Comparison of ENCODE assay signal across 18 cellular contexts in genomic region chr4:86152454-86152853, GRCh38.
DNase-seq lines count a peak whose midpoint lies in the region; ATAC-seq and TF ChIP-seq lines count a peak whose summit lies in the region.
"Had no signal": no experiment of that assay in that cellular context is flagged by ENCODE, and none has a peak within 500 bp of the region (broad histone marks: within the 10 kb centered on the region; RNA-seq: fewer than 3 reads in every experiment).

No MANE protein-coding gene starts in this region.

- no peaks in the 10 kb centered on the region for H4K20me1 ChIP-seq in GM23338 (replicated peaks; ENCODE audit: insufficient read depth)
- no peaks in the 10 kb centered on the region for H4K20me1 ChIP-seq in osteoblast (ENCODE audit: insufficient read depth, low read length)

- H3K27me3 ChIP-seq in GM23338 (ENCODE audit: insufficient read depth), result no peaks in the 10 kb centered on the region
- H3K27me3 ChIP-seq in endodermal cell (ENCODE audit: control insufficient read depth, insufficient read depth, low read length, poor library complexity, severe bottlenecking), result no peaks in the 10 kb centered on the region
- H3K27me3 ChIP-seq in osteoblast (ENCODE audit: insufficient read depth, low read length), result no peaks in the 10 kb centered on the region

- WGBS in endodermal cell (ENCODE audit: insufficient coverage in 1 of 2, insufficient read length in 1 of 2), 2 experiments, result 92 to 100% methylated on average over 1 to 2 of the region's 2 CpGs

- H3K4me1 ChIP-seq in GM23338 (ENCODE audit: insufficient read depth) (no peaks in the 10 kb centered on the region), endodermal cell (ENCODE audit: control insufficient read depth, insufficient read depth, low read length) (no peaks in the 10 kb centered on the region), osteoblast (ENCODE audit: insufficient read depth, low read length) (no peaks in the 10 kb centered on the region)

- TF ChIP-seq CTCF in GM23338 (conservative IDR thresholded peaks at IDR 0.05; ENCODE audit: low read depth in 2 of 2), result no peak
- no peak for TF ChIP-seq CTCF in endodermal cell (conservative IDR thresholded peaks at IDR 0.05)
- TF ChIP-seq CTCF in osteoblast (IDR thresholded peaks at IDR 0.05; ENCODE audit: extremely low read depth, low read depth, low read length), result no peak
- TF ChIP-seq CTCF in CD14-positive monocyte (IDR thresholded peaks at IDR 0.05), result no peak

- H3K9me3 Mint-ChIP-seq in GM23338, result no peaks in the 10 kb centered on the region
- no peaks in the 10 kb centered on the region for H3K9me3 Mint-ChIP-seq in endodermal cell
- H3K9me3 Mint-ChIP-seq in CD14-positive monocyte, result peaks cover 0 to 5% (median 3%) of the 10 kb centered on the region in 7 donors
- H3K9me3 Mint-ChIP-seq: HFFc6 had no signal

- H3K79me2 ChIP-seq in GM23338 (replicated peaks; ENCODE audit: insufficient read depth) (no peaks in the 10 kb centered on the region), osteoblast (ENCODE audit: insufficient read depth, low read length) (no peaks in the 10 kb centered on the region)

- peaks cover 3% of the 10 kb centered on the region; the same call in 2 of the 3 replicates for H3K4me1 Mint-ChIP-seq in GM23338
- H3K4me1 Mint-ChIP-seq in endodermal cell, result peaks cover 2% of the 10 kb centered on the region
- H3K4me1 Mint-ChIP-seq in CD14-positive monocyte, result no peaks in the 10 kb centered on the region
- H3K4me1 Mint-ChIP-seq: B cell; CD4-positive, alpha-beta memory T cell had no signal

- H3K4me3 ChIP-seq in GM23338 (no peak overlapping the region), endodermal cell (ENCODE audit: low read length) (no peak overlapping the region), osteoblast (ENCODE audit: insufficient read depth, low read length) (no peak overlapping the region)
- H3K4me3 ChIP-seq: K562 had no signal

- ATAC-seq in GM23338, result no peak
- peak; percentile 45; the same call in 2 of the 3 replicates for ATAC-seq in SK-N-SH treated with all-trans-retinoic acid at 6 μM for 48 hours
- no peak for ATAC-seq in GM18517 (IDR thresholded peaks at IDR 0.05; ENCODE audit: unreplicated experiment)
- ATAC-seq in GM18870 (IDR thresholded peaks at IDR 0.05; ENCODE audit: unreplicated experiment), result no peak
- ATAC-seq: K562 had no signal

- no peak for DNase-seq in GM23338 (ENCODE audit: low spot score)
- DNase-seq in endodermal cell, result no peak
- DNase-seq in osteoblast (ENCODE audit: insufficient read length, low spot score, missing footprints), result no peak
- no peak for DNase-seq in CD14-positive monocyte (ENCODE audit: low spot score)
- DNase-seq in HuH-7 (ENCODE audit: low spot score), result no peak
- DNase-seq: ACHN; C1 segment of cervical spinal cord; CD4-positive, alpha-beta memory T cell; DND-41; GDM1; HCEC 1CT; HFFc6 had no signal

- H3K9ac ChIP-seq in endodermal cell (ENCODE audit: extremely low read depth, low read length, poor library complexity, severe bottlenecking), result no peak overlapping the region

- H3K27ac Mint-ChIP-seq in GM23338, result no peak overlapping the region
- H3K27ac Mint-ChIP-seq in endodermal cell, result no peak overlapping the region
- H3K27ac Mint-ChIP-seq in CD14-positive monocyte, result no peak overlapping the region
- H3K27ac Mint-ChIP-seq: B cell; CD4-positive, alpha-beta memory T cell; HFFc6 had no signal

- H3K27me3 Mint-ChIP-seq in GM23338 (ENCODE audit: insufficient read depth, low read depth, poor library complexity), result no peaks in the 10 kb centered on the region
- no peaks in the 10 kb centered on the region for H3K27me3 Mint-ChIP-seq in endodermal cell (ENCODE audit: insufficient read depth)
- peaks cover 0 to 2% (median under 1%) of the 10 kb centered on the region in 3 donors for H3K27me3 Mint-ChIP-seq in CD14-positive monocyte (ENCODE audit: low read depth in 3 of 3)
- H3K27me3 Mint-ChIP-seq: B cell; CD4-positive, alpha-beta memory T cell had no signal

- no peaks in the 10 kb centered on the region for H3K9me3 ChIP-seq in endodermal cell (ENCODE audit: control insufficient read depth, low read length)
- H3K9me3 ChIP-seq in osteoblast (ENCODE audit: low read depth, low read length), result no peaks in the 10 kb centered on the region

- H3K9me2 ChIP-seq in GM23338 (ENCODE audit: insufficient read depth), result no peaks in the 10 kb centered on the region; the same call in 1 of the 2 replicates

- intact Hi-C loops in CD14-positive monocyte (cut with micrococcal nuclease), result no loop called here

- H3K4me2 ChIP-seq in GM23338 (no peak overlapping the region), osteoblast (ENCODE audit: insufficient read depth, low read length) (peak overlapping the region; percentile 21)

- H3K36me3 Mint-ChIP-seq in GM23338 (ENCODE audit: low read depth), result no peaks in the 10 kb centered on the region
- H3K36me3 Mint-ChIP-seq in endodermal cell (ENCODE audit: low read depth), result peaks cover 5% of the 10 kb centered on the region
- no peaks in the 10 kb centered on the region for H3K36me3 Mint-ChIP-seq in CD14-positive monocyte
- H3K36me3 Mint-ChIP-seq: CD4-positive, alpha-beta memory T cell had no signal

- no peaks in the 10 kb centered on the region for H3K36me3 ChIP-seq in GM23338 (ENCODE audit: insufficient read depth)
- no peaks in the 10 kb centered on the region for H3K36me3 ChIP-seq in endodermal cell (ENCODE audit: control insufficient read depth, insufficient read depth, low read length)
- H3K36me3 ChIP-seq in osteoblast (ENCODE audit: insufficient read depth, low read length), result no peaks in the 10 kb centered on the region

- H2AFZ ChIP-seq in GM23338 (peak overlapping the region; percentile 53; the same call in 1 of the 2 replicates), osteoblast (ENCODE audit: low read length) (peak overlapping the region; percentile 18)

- H3K4me3 Mint-ChIP-seq in GM23338, result no peak overlapping the region
- H3K4me3 Mint-ChIP-seq in endodermal cell, result no peak overlapping the region
- no peak overlapping the region for H3K4me3 Mint-ChIP-seq in CD14-positive monocyte
- H3K4me3 Mint-ChIP-seq: B cell; CD4-positive, alpha-beta memory T cell; HFFc6 had no signal

- H3K27ac ChIP-seq in GM23338 (ENCODE audit: low read depth) (no peak overlapping the region), endodermal cell (ENCODE audit: low read depth, low read length) (peak overlapping the region; percentile 71), osteoblast (ENCODE audit: low read depth, low read length) (no peak overlapping the region)
- H3K27ac ChIP-seq: HL-60 had no signal

- H3F3A ChIP-seq in GM23338 (replicated peaks; ENCODE audit: low read depth), result no peaks in the 10 kb centered on the region

TF ChIP-seq in SK-N-SH treated with all-trans-retinoic acid at 6 μM for 48 hours, 23 proteins besides CTCF, POLR2A, EP300 and RAD21:
- no peak for TF ChIP-seq ZFP30 (CRISPR knock-in tag; IDR thresholded peaks at IDR 0.05)
- TF ChIP-seq CSDC2 (CRISPR knock-in tag; IDR thresholded peaks at IDR 0.05), result no peak
- TF ChIP-seq ZNF8 (CRISPR knock-in tag; IDR thresholded peaks at IDR 0.05), result no peak
- no peak; the same call in none of the 2 replicates for TF ChIP-seq ISL1 (CRISPR knock-in tag; IDR thresholded peaks at IDR 0.05)
- TF ChIP-seq TSHZ2 (CRISPR knock-in tag; IDR thresholded peaks at IDR 0.05), result no peak
- TF ChIP-seq TCF4 (CRISPR knock-in tag; IDR thresholded peaks at IDR 0.05; ENCODE audit: borderline replicate concordance), result no peak
